1 cellular context compared by ENCODE assay signal in genomic region chr17:2063306-2064146, GRCh38.
TF ChIP-seq lines count a peak whose summit lies in the region.

No MANE protein-coding gene starts in this region.

TF ChIP-seq in GM12891, 5 proteins besides CTCF, POLR2A, EP300 and RAD21:
- TF ChIP-seq SPI1 (IDR thresholded peaks at IDR 0.05; ENCODE audit: low read depth, low read length) (no peak), POU2F2 (IDR thresholded peaks at IDR 0.05; ENCODE audit: low read depth, low read length) (peak; percentile 77; the same call in 1 of the 2 replicates)
TF ChIP-seq in GM12891: peak in this region for 1.
